Comparison of ENCODE assay signal across 17 cellular contexts in genomic region chr2:18975506-18975905, GRCh38.
DNase-seq lines count a peak whose midpoint lies in the region; TF ChIP-seq lines count a peak whose summit lies in the region.
"Had no signal": no experiment of that assay in that cellular context is flagged by ENCODE, and none has a peak within 500 bp of the region (broad histone marks: within the 10 kb centered on the region; RNA-seq: fewer than 3 reads in every experiment).

No MANE protein-coding gene starts in this region.

- H3K27ac ChIP-seq in GM23248 = peak overlapping the region; percentile 79
- H3K27ac ChIP-seq in SK-N-SH (ENCODE audit: low read depth in 2 of 2, low read length in 1 of 2) = peak overlapping the region in 1 of 2 experiments; percentile 77; a peak in 3 of 4 replicates
- peak overlapping the region; percentile 67 to 81 (median 77) for H3K27ac ChIP-seq in sigmoid colon
- H3K27ac ChIP-seq: right lobe of liver had no signal

- H3K4me3 ChIP-seq in GM23248 = peak overlapping the region; percentile 70
- no peak overlapping the region for H3K4me3 ChIP-seq in SK-N-SH (ENCODE audit: low read depth in 2 of 2, low read length in 1 of 2)
- peak overlapping the region; percentile 8 to 13 for H3K4me3 ChIP-seq in foreskin fibroblast (ENCODE audit: low read depth in 1 of 2, low read length in 2 of 2)
- H3K4me3 ChIP-seq in sigmoid colon = peak overlapping the region in 1 of 4 donors; percentile 23
- H3K4me3 ChIP-seq: right lobe of liver had no signal

- no peaks in the 10 kb centered on the region for H3K79me2 ChIP-seq in GM23248 (ENCODE audit: insufficient read depth)
- H3K79me2 ChIP-seq in SK-N-SH (ENCODE audit: insufficient read depth) = no peaks in the 10 kb centered on the region

- in situ Hi-C loops in GM23248 (cut with MboI) = no loop called here

- H3K9me2 ChIP-seq in GM23248 (ENCODE audit: insufficient read depth) (no peaks in the 10 kb centered on the region), SK-N-SH (no peaks in the 10 kb centered on the region)

- no peak for DNase-seq in GM23248
- no peak for DNase-seq in SK-N-SH
- DNase-seq in foreskin fibroblast = no peak
- DNase-seq in sigmoid colon = no peak
- DNase-seq in activated CD4-positive, alpha-beta T cell treated with anti-CD3 and anti-CD28 coated beads for 4 hours = no peak
- DNase-seq in islet precursor cell = no peak
- DNase-seq in AG20443 (ENCODE audit: low spot score) = no peak
- no peak for DNase-seq in NCI-H2081 (lab: John Stamatoyannopoulos, UW)
- DNase-seq: activated CD4-positive, alpha-beta T cell treated with anti-CD3 and anti-CD28 coated beads, Interleukin-2, amount 10 ng/mL, durations not matched to agents 7 days and 5 days; activated CD8-positive, alpha-beta memory T cell treated with anti-CD3 and anti-CD28 coated beads, Interleukin-2, amount 50 U/mL, for 4 hours; activated gamma-delta T cell; amygdala; Calu3; effector CD8-positive, alpha-beta T cell; NCI-H526; right lobe of liver; stimulated activated CD4-positive, alpha-beta T cell treated with anti-CD3 and anti-CD28 coated beads, Interleukin-2, amount 100 ng/mL, for 24 hours had no signal

- TF ChIP-seq CTCF in SK-N-SH (IDR thresholded peaks at IDR 0.05) = no peak
- no peak for TF ChIP-seq CTCF in foreskin fibroblast (IDR thresholded peaks at IDR 0.05; ENCODE audit: low read depth, low read length)
- TF ChIP-seq CTCF in sigmoid colon (IDR thresholded peaks at IDR 0.05) = no peak

- intact Hi-C loops in sigmoid colon (cut with DNase I) = loop anchor here (5.0 to 10.0 kb wide), 4 partner anchors 183 to 889 kb away; no protein-coding TSS in a partner anchor

- H3K27me3 ChIP-seq in GM23248 (replicated peaks; ENCODE audit: insufficient read depth) = no peaks in the 10 kb centered on the region
- H3K27me3 ChIP-seq in SK-N-SH (ENCODE audit: insufficient read depth) = no peaks in the 10 kb centered on the region
- H3K27me3 ChIP-seq in sigmoid colon = no peaks in the 10 kb centered on the region
- H3K27me3 ChIP-seq: right lobe of liver had no signal

- WGBS in GM23248 (ENCODE audit: low coverage in 1 of 2, low lambda C conversion rate in 2 of 2, missing lambda C conversion rate in 2 of 2), 2 experiments = 39 to 46% methylated on average over 6 of the region's 6 CpGs
- WGBS in SK-N-SH (ENCODE audit: low lambda C conversion rate) = 92% methylated on average over 6 of the region's 6 CpGs
- WGBS in sigmoid colon, 2 donors = 75 to 83% methylated on average over 6 of the region's 6 CpGs

- H3K9ac ChIP-seq in GM23248 = no peak overlapping the region
- H3K9ac ChIP-seq in SK-N-SH = no peak overlapping the region

- CTCF ChIA-PET in SK-N-SH (lab: Yijun Ruan, JAX) = no interaction called here

- peak overlapping the region; percentile 90 for H3K4me2 ChIP-seq in GM23248 (ENCODE audit: unreplicated experiment)
- H3K4me2 ChIP-seq in SK-N-SH = peak overlapping the region; percentile 43

- TF ChIP-seq EP300 in SK-N-SH (IDR thresholded peaks at IDR 0.05; ENCODE audit: borderline replicate concordance in 1 of 2, low read depth in 1 of 2, low read length in 1 of 2) = no peak
- TF ChIP-seq EP300 in sigmoid colon (IDR thresholded peaks at IDR 0.05) = no peak

- no peak for TF ChIP-seq RAD21 in SK-N-SH (IDR thresholded peaks at IDR 0.05; ENCODE audit: low read length)

- H2AFZ ChIP-seq in GM23248 = peak overlapping the region; percentile 72
- peak overlapping the region; percentile 57; the same call in 1 of the 2 replicates for H2AFZ ChIP-seq in SK-N-SH (ENCODE audit: low read depth)

- H4K20me1 ChIP-seq in GM23248 (ENCODE audit: insufficient read depth) (no peaks in the 10 kb centered on the region), SK-N-SH (ENCODE audit: insufficient read depth) (no peaks in the 10 kb centered on the region)

- TF ChIP-seq POLR2A in sigmoid colon (IDR thresholded peaks at IDR 0.05) = no peak

- H3K4me1 ChIP-seq in GM23248 (ENCODE audit: insufficient read depth) (peaks cover 32% of the 10 kb centered on the region), SK-N-SH (ENCODE audit: control insufficient read depth in 1 of 2, insufficient read depth in 2 of 2, low read depth in 1 of 2, low read length in 1 of 2) (peaks cover 4 to 16% of the 10 kb centered on the region in 2 experiments), sigmoid colon (peaks cover 0 to 37% (median 33%) of the 10 kb centered on the region in 4 donors)

- POLR2A ChIA-PET in SK-N-SH (lab: Yijun Ruan, JAX) = no interaction called here

- no peaks in the 10 kb centered on the region for H3K36me3 ChIP-seq in GM23248 (ENCODE audit: low read depth)
- no peaks in the 10 kb centered on the region for H3K36me3 ChIP-seq in SK-N-SH (replicated peaks in 1 of 2; ENCODE audit: control insufficient read depth in 1 of 2, insufficient read depth in 2 of 2, low read length in 1 of 2)
- no peaks in the 10 kb centered on the region for H3K36me3 ChIP-seq in sigmoid colon
- H3K36me3 ChIP-seq: right lobe of liver had no signal

- H3F3A ChIP-seq in GM23248 (ENCODE audit: insufficient read depth) (peaks cover 32% of the 10 kb centered on the region), SK-N-SH (replicated peaks; ENCODE audit: insufficient read depth) (peaks cover 15% of the 10 kb centered on the region)

- H3K9me3 ChIP-seq in GM23248 (ENCODE audit: low read depth) = no peaks in the 10 kb centered on the region
- H3K9me3 ChIP-seq in SK-N-SH = no peaks in the 10 kb centered on the region
- no peaks in the 10 kb centered on the region for H3K9me3 ChIP-seq in sigmoid colon
- H3K9me3 ChIP-seq: right lobe of liver had no signal

TF ChIP-seq in SK-N-SH, 30 proteins besides CTCF, POLR2A, EP300 and RAD21:
- TF ChIP-seq TEAD4 (IDR thresholded peaks at IDR 0.05; ENCODE audit: borderline replicate concordance, insufficient read depth) (no peak), ELF1 (IDR thresholded peaks at IDR 0.05) (no peak), FOSL2 (IDR thresholded peaks at IDR 0.05; ENCODE audit: borderline replicate concordance, low read depth) (no peak), USF1 (IDR thresholded peaks at IDR 0.05; ENCODE audit: borderline replicate concordance, low read depth) (no peak)

Comparison
In these comparisons a context has a peak if more than half of its experiments do, and no peak if none do; other contexts are left out.
1. H3K4me3 ChIP-seq: peak in GM23248 (single experiment) and foreskin fibroblast (2 of 2); none in SK-N-SH (0 of 2).